In the genomic region with DNA sequence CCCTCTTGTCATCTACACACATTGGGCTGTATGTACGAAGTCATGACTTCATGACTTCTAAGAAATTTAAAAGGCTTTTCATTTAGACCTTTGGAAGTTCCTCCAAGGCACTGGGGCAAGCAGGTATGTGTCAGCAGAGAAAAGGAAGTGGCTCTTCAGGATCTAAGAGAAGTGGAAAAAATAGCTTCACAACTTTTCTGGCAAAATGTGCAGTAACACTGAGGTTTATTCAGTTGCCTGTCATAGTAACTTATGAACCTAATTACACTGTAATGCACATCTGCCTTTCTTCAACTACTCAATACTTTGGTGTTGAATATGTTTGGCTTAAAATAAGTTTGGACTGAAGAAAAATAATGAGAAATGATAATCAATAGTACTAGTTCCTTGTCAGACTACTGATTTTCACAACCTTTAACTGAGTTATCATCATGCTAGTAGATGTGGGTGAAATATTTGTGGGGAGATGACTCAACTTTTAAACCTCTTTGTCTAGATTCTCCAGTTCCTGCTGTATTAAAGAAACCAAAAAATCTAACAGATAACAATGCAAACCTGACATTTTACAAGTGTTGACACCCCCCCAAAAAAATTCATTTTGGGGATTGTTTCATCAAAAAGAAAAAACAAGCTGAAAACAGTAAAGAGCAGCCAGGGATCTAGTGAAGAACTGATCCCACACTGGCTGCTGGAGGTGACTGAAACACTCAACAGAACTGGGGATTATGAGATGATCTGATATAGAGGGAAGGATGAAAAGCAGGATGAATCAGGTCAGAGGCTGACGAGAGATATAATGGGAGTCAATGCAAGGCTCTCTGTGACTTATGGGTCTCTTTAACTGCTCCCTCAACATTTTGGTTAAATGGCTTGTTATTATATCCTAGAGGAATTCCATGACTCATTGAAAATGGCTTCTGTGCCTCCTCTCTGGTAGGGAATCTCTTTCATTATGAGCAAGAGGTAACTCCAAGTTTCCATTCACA, we compare ENCODE assay signal across 12 cellular contexts.
DNase-seq lines count a peak whose midpoint lies in the region; ATAC-seq, FAIRE-seq and TF ChIP-seq lines count a peak whose summit lies in the region.
"Had no signal": no experiment of that assay in that cellular context is flagged by ENCODE, and none has a peak within 500 bp of the region (broad histone marks: within the 10 kb centered on the region; RNA-seq: fewer than 3 reads in every experiment).

No MANE protein-coding gene starts in this region.

- H3K36me3 ChIP-seq in bronchial epithelial cell (ENCODE audit: control insufficient read depth, insufficient read depth, low read length) (no peaks in the 10 kb centered on the region), mesodermal cell (ENCODE audit: control insufficient read depth, insufficient read depth, low read length) (no peaks in the 10 kb centered on the region), suprapubic skin (no peaks in the 10 kb centered on the region)
- H3K36me3 ChIP-seq: Peyer's patch, vagina had no signal

- no peak for TF ChIP-seq POLR2A in suprapubic skin (IDR thresholded peaks at IDR 0.05)

- no peaks in the 10 kb centered on the region for H3K27me3 ChIP-seq in bronchial epithelial cell (ENCODE audit: control insufficient read depth, insufficient read depth, low read length)
- no peaks in the 10 kb centered on the region for H3K27me3 ChIP-seq in suprapubic skin
- H3K27me3 ChIP-seq: Peyer's patch, vagina had no signal

- H3K4me1 ChIP-seq in mesodermal cell (ENCODE audit: control insufficient read depth, insufficient read depth, low read length, poor library complexity, severe bottlenecking), result peaks cover 37% of the 10 kb centered on the region
- no peaks in the 10 kb centered on the region for H3K4me1 ChIP-seq in suprapubic skin
- H3K4me1 ChIP-seq: Peyer's patch, vagina had no signal

- CTCF ChIA-PET in GM10248 (lab: Yijun Ruan, JAX), result interaction anchor here (1.0 kb wide), 1 partner anchor 26 kb away, joined by 3 read pairs; no protein-coding TSS in a partner anchor

- POLR2A ChIA-PET in GM10248 (lab: Yijun Ruan, JAX), result no interaction called here

- H3K4me3 ChIP-seq in bronchial epithelial cell (ENCODE audit: low read depth, low read length) (no peak overlapping the region), mesodermal cell (ENCODE audit: extremely low read depth, insufficient read depth, low read length, poor library complexity, severe bottlenecking) (no peak overlapping the region), suprapubic skin (no peak overlapping the region)
- H3K4me3 ChIP-seq: Peyer's patch, vagina had no signal

- DNase-seq in CD1c-positive myeloid dendritic cell (ENCODE audit: extremely low spot score), result peak; percentile 43
- peak; percentile 88 for DNase-seq in M059J (ENCODE audit: low read depth)
- DNase-seq in bronchial epithelial cell (ENCODE audit: low read depth), result peak; percentile 29
- DNase-seq in iPS-NIHi11 (ENCODE audit: low spot score), result no peak
- DNase-seq in GM10248 (ENCODE audit: extremely low spot score), result no peak
- no peak for DNase-seq in suprapubic skin (ENCODE audit: low spot score in 2 of 2)
- DNase-seq: GOT3, Peyer's patch had no signal

- 80% methylated on average over 2 of the region's 2 CpGs; no CpG with 5 or more reads in 1 of the 2 experiments for WGBS in mesodermal cell (ENCODE audit: insufficient coverage in 2 of 2), 2 experiments
- WGBS in suprapubic skin, result 81% methylated on average over 2 of the region's 2 CpGs

- no peak for TF ChIP-seq CTCF in bronchial epithelial cell (IDR thresholded peaks at IDR 0.05; ENCODE audit: insufficient read depth, low read length, severe bottlenecking)
- no peak for TF ChIP-seq CTCF in GM10248 (IDR thresholded peaks at IDR 0.05; ENCODE audit: control extremely low read depth, extremely low read depth, low read depth, missing control alignments)
- TF ChIP-seq CTCF in suprapubic skin (IDR thresholded peaks at IDR 0.05), result no peak

- no peak for TF ChIP-seq EP300 in suprapubic skin (IDR thresholded peaks at IDR 0.05)

- FAIRE-seq in bronchial epithelial cell (lab: Jason Lieb, UNC), result no peak

- H3K27ac ChIP-seq in mesodermal cell (ENCODE audit: low read depth, low read length, severe bottlenecking), result peak overlapping the region; percentile 86
- no peak overlapping the region for H3K27ac ChIP-seq in suprapubic skin
- H3K27ac ChIP-seq: Peyer's patch, vagina had no signal

- no peak for ATAC-seq in HG03565 (IDR thresholded peaks at IDR 0.05; ENCODE audit: unreplicated experiment)
- ATAC-seq: natural killer cell treated with Interleukin-12 subunit alpha and Interleukin-12 subunit beta and Interleukin-15 and Interleukin-18, amount 100 ng/mL, for 72 hours had no signal

- H3K9me3 ChIP-seq in mesodermal cell (ENCODE audit: control insufficient read depth, low read length) (no peaks in the 10 kb centered on the region), suprapubic skin (no peaks in the 10 kb centered on the region)
- H3K9me3 ChIP-seq: Peyer's patch, vagina had no signal

Comparison
In these comparisons a context has a peak if more than half of its experiments do, and no peak if none do; other contexts are left out.
1. DNase-seq: peak in CD1c-positive myeloid dendritic cell (single experiment), M059J (single experiment) and bronchial epithelial cell (single experiment); none in iPS-NIHi11 (single experiment), GM10248 (single experiment) and suprapubic skin (0 of 2).